ENCODE assay signal across 11 cellular contexts in the genomic region with DNA sequence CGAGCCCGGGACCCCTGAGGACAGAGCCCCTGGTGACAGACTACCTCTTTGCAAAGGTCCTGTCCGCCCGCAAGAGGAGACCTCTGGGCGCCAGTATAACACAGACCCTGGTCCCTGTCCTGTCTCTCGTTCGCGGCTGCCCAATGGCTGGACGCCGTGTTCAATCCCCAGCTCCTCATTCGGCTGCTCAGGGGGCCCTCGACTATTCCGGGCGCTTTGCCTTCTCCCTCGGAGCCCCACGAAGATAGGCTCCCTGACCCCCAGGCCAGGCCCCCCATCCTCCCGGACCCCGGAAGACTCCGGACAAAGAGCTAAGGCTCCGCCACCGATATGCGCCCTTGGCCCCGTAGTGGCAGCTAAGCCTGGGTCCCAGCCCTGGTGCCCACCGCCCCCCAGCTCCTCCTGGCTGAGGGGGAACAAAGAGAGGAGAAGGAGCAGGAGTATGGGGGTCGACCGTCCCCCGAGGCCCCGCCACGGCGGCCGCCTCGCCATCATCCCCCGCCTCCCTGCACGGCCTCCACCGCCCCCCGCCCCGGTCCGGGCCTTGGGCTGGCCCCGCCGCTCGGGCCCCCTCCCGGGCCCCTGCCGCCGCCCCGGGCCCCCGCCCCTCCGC. TPM values are rescaled to one million over a fixed set of nuclear protein-coding genes. Genes with fewer than 3 reads are reported as not detected.
DNase-seq lines count a peak whose midpoint lies in the region; ATAC-seq, FAIRE-seq and TF ChIP-seq lines count a peak whose summit lies in the region.
"Had no signal": no experiment of that assay in that cellular context is flagged by ENCODE, and none has a peak within 500 bp of the region (broad histone marks: within the 10 kb centered on the region; RNA-seq: fewer than 3 reads in every experiment).

No MANE protein-coding gene starts in this region.

- 4% methylated on average over 4 of the region's 47 CpGs for WGBS in A549 (ENCODE audit: missing lambda C conversion rate)
- WGBS in GM12878 (ENCODE audit: insufficient coverage, insufficient replicate concordance, low lambda C conversion rate, missing lambda C conversion rate): 28% methylated on average over 18 of the region's 47 CpGs
- no CpG with 5 or more reads among the region's 47 CpGs for WGBS in mesendoderm (ENCODE audit: extremely low coverage, insufficient coverage, low lambda C conversion rate)

- peaks cover 46% of the 10 kb centered on the region for H3K36me3 Mint-ChIP-seq in GM23338 (ENCODE audit: low read depth)

- peak overlapping the region; percentile 96 for H3K4me2 ChIP-seq in A549
- H3K4me2 ChIP-seq in GM23338: peak overlapping the region; percentile 95
- peak overlapping the region; percentile 38; the same call in 1 of the 2 replicates for H3K4me2 ChIP-seq in GM12878 (ENCODE audit: control insufficient read depth, insufficient read depth)
- H3K4me2 ChIP-seq in mesendoderm (ENCODE audit: low read length): peak overlapping the region; percentile 34

- no peak overlapping the region for H2AK5ac ChIP-seq in mesendoderm (ENCODE audit: low read length)

- TF ChIP-seq EP300 in A549 (IDR thresholded peaks at IDR 0.05) (no peak), GM12878 (IDR thresholded peaks at IDR 0.05; ENCODE audit: borderline replicate concordance in 1 of 2, control insufficient read depth in 1 of 2, low read depth in 2 of 2, low read length in 2 of 2) (no peak)

- TF ChIP-seq CTCF in A549 (IDR thresholded peaks at IDR 0.05) (no peak), GM23338 (conservative IDR thresholded peaks at IDR 0.05; ENCODE audit: low read depth in 2 of 2) (no peak), GM12878 (IDR thresholded peaks at IDR 0.05 in 2 of 3, conservative IDR thresholded peaks at IDR 0.05 in 1 of 3; ENCODE audit: control insufficient read depth in 2 of 3, extremely low read depth in 1 of 3, insufficient read depth in 1 of 3, low read depth in 3 of 3, low read length in 3 of 3) (no peak)

- H4K20me1 ChIP-seq in GM23338 (replicated peaks; ENCODE audit: insufficient read depth): peaks cover 9% of the 10 kb centered on the region
- H4K20me1 ChIP-seq in GM12878 (ENCODE audit: control insufficient read depth, insufficient read depth): no peaks in the 10 kb centered on the region

- H3K56ac ChIP-seq in mesendoderm (ENCODE audit: low read length): peak overlapping the region; percentile 84

- POLR2A ChIA-PET in A549 (lab: Yijun Ruan, JAX): interaction anchor here (1.3 to 2.8 kb wide), 3 partner anchors 27 to 257 kb away, joined by 3 to 9 read pairs (median 5); a partner anchor contains a TSS
- POLR2A ChIA-PET in GM12878 (lab: Charles Lee): interaction anchor here (0.5 to 1.1 kb wide), 2 partner anchors 233 to 432 kb away, joined by 3 to 5 read pairs; a partner anchor contains a TSS

- in situ Hi-C loops in GM12878 (cut with MboI): no loop called here

- BruUV-seq in GM12878 (replicated peaks; lab: Mats Ljungman, UMichigan): no TSS peak

- H3K18ac ChIP-seq in mesendoderm (ENCODE audit: low read length): no peak overlapping the region

- H3K9me3 ChIP-seq in A549 (no peaks in the 10 kb centered on the region), GM12878 (replicated peaks; ENCODE audit: control insufficient read depth, insufficient read depth, low read length) (no peaks in the 10 kb centered on the region; the same call in 1 of the 3 replicates)

- H3K4me3 Mint-ChIP-seq in GM23338: peak overlapping the region; percentile 92

- TF ChIP-seq RAD21 in A549 (conservative IDR thresholded peaks at IDR 0.05 in 1 of 2, IDR thresholded peaks at IDR 0.05 in 1 of 2): no peak
- no peak for TF ChIP-seq RAD21 in GM12878 (IDR thresholded peaks at IDR 0.05; ENCODE audit: insufficient read depth, low read depth, low read length)

- peaks cover 35% of the 10 kb centered on the region for H3F3A ChIP-seq in GM23338 (replicated peaks; ENCODE audit: low read depth)

- intact Hi-C loops in GM12878 (cut with micrococcal nuclease; ENCODE audit: unreplicated experiment): loop anchor here (2.0 kb wide), 1 partner anchor 27 kb away; a partner anchor contains a TSS

- FAIRE-seq in A549 (lab: Jason Lieb, UNC) (no peak), GM12878 (lab: Jason Lieb, UNC) (no peak)

- peaks cover 30% of the 10 kb centered on the region for H3K27me3 Mint-ChIP-seq in GM23338 (ENCODE audit: insufficient read depth, low read depth, poor library complexity)

- DNase-seq in A549 (ENCODE audit: low read depth in 1 of 2, low spot score in 1 of 2) (no peak), GM23338 (ENCODE audit: low spot score) (peak; percentile 47), GM12878 (ENCODE audit: low read depth, low spot score) (no peak), mesendoderm (no peak), NCI-H2081 (lab: John Stamatoyannopoulos, UW) (no peak), middle frontal gyrus (ENCODE audit: extremely low spot score, low spot score) (no peak)

- TF ChIP-seq POLR2A in A549 (IDR thresholded peaks at IDR 0.05; ENCODE audit: low read length): no peak
- no peak for TF ChIP-seq POLR2A in GM12878 (IDR thresholded peaks at IDR 0.05; ENCODE audit: low read depth, low read length)

- CTCF ChIA-PET in A549 (lab: Yijun Ruan, JAX): interaction anchor here (0.8 to 3.4 kb wide), 7 partner anchors 9 to 190 kb away, joined by 3 to 34 read pairs (median 6); a partner anchor contains a TSS
- CTCF ChIA-PET in GM12878 (lab: Yijun Ruan, JAX): interaction anchor here (1.1 to 2.2 kb wide), 3 partner anchors 22 to 77 kb away, joined by 3 to 10 read pairs (median 8); a partner anchor contains a TSS

- H3K79me1 ChIP-seq in mesendoderm (ENCODE audit: low read length): no peaks in the 10 kb centered on the region

- H3K27ac Mint-ChIP-seq in GM23338: no peak overlapping the region

- no peak overlapping the region for H2BK5ac ChIP-seq in mesendoderm (ENCODE audit: low read length)

- H3K27me3 ChIP-seq in GM23338 (ENCODE audit: insufficient read depth) (no peaks in the 10 kb centered on the region), GM12878 (replicated peaks in 1 of 2; ENCODE audit: control insufficient read depth in 2 of 2, insufficient read depth in 2 of 2, low read length in 1 of 2) (peaks cover 0 to 3% of the 10 kb centered on the region in 2 experiments; a peak in 1 of 4 replicates), mesendoderm (ENCODE audit: insufficient read depth, low read length, poor library complexity) (no peaks in the 10 kb centered on the region)

- no peak overlapping the region for H4K5ac ChIP-seq in mesendoderm (ENCODE audit: low read length)

- H3K79me2 ChIP-seq in GM23338 (replicated peaks; ENCODE audit: insufficient read depth) (no peaks in the 10 kb centered on the region), GM12878 (ENCODE audit: control insufficient read depth, insufficient read depth, low read length) (no peaks in the 10 kb centered on the region), mesendoderm (ENCODE audit: control insufficient read depth, insufficient read depth, low read length) (no peaks in the 10 kb centered on the region)

- H3K23ac ChIP-seq in mesendoderm (ENCODE audit: low read length): no peak overlapping the region

- H4K8ac ChIP-seq in mesendoderm (ENCODE audit: low read depth, low read length): no peak overlapping the region

- H3K4ac ChIP-seq in mesendoderm (ENCODE audit: low read depth, low read length): no peak overlapping the region

- H3K36me3 ChIP-seq in GM23338 (ENCODE audit: insufficient read depth) (no peaks in the 10 kb centered on the region), GM12878 (ENCODE audit: control insufficient read depth in 2 of 2, insufficient read depth in 2 of 2, low read length in 1 of 2) (no peaks in the 10 kb centered on the region), mesendoderm (ENCODE audit: control insufficient read depth, insufficient read depth, low read length) (no peaks in the 10 kb centered on the region)

- H3K9me3 Mint-ChIP-seq in GM23338: peaks cover 4% of the 10 kb centered on the region; the same call in 2 of the 3 replicates

- H3K4me3 ChIP-seq in A549 (peak overlapping the region; percentile 59), GM23338 (peak overlapping the region; percentile 73), GM12878 (no peak overlapping the region), mesendoderm (ENCODE audit: low read length) (no peak overlapping the region)

- peaks cover 15% of the 10 kb centered on the region for H3K4me1 Mint-ChIP-seq in GM23338

- H3K27ac ChIP-seq in A549 (peak overlapping the region; percentile 96 to 98), GM23338 (ENCODE audit: low read depth) (no peak overlapping the region), GM12878 (ENCODE audit: control insufficient read depth, insufficient read depth) (no peak overlapping the region), mesendoderm (ENCODE audit: low read depth, low read length) (no peak overlapping the region)

- H2BK120ac ChIP-seq in mesendoderm (ENCODE audit: low read depth, low read length): no peak overlapping the region

- H2AFZ ChIP-seq in GM23338 (no peak overlapping the region), GM12878 (ENCODE audit: control insufficient read depth, low read depth, low read length) (no peak overlapping the region)

- no peaks in the 10 kb centered on the region for H3K9me2 ChIP-seq in GM23338 (ENCODE audit: insufficient read depth)

- ATAC-seq in A549 (0 out of 6 replicates have a peak, but pooled peaks of 1 of the 2 experiments have one; percentile 0), GM23338 (peak; percentile 0; the same call in 1 of the 3 replicates), GM12878 (no peak), GM21576 (IDR thresholded peaks at IDR 0.05; ENCODE audit: unreplicated experiment) (no peak), GM19463 (IDR thresholded peaks at IDR 0.05; ENCODE audit: unreplicated experiment) (no peak)

- RAD21 ChIA-PET in GM12878 (lab: Charles Lee; ENCODE audit: unreplicated experiment): interaction anchor here (1.1 kb wide), 1 partner anchor 27 kb away, joined by 3 read pairs; a partner anchor contains a TSS

- H2BK15ac ChIP-seq in mesendoderm (replicated peaks; ENCODE audit: low read depth): no peak overlapping the region

- H3K9ac ChIP-seq in GM12878 (ENCODE audit: control insufficient read depth, insufficient read depth, low read length): no peak overlapping the region
- no peak overlapping the region for H3K9ac ChIP-seq in mesendoderm (ENCODE audit: low read length)

- peaks cover 13% of the 10 kb centered on the region for H3K4me1 ChIP-seq in A549
- no peaks in the 10 kb centered on the region; the same call in 1 of the 2 replicates for H3K4me1 ChIP-seq in GM23338 (ENCODE audit: insufficient read depth)
- peaks cover 9% of the 10 kb centered on the region for H3K4me1 ChIP-seq in GM12878 (ENCODE audit: control insufficient read depth, insufficient read depth, low read length)
- H3K4me1 ChIP-seq in mesendoderm (ENCODE audit: control insufficient read depth, low read depth, low read length): no peaks in the 10 kb centered on the region

- SMC1A ChIA-PET in GM12878 (lab: Charles Lee; ENCODE audit: uncharacterized antibody, unreplicated experiment): interaction anchor here (1.3 to 1.4 kb wide), 2 partner anchors 22 to 104 kb away, joined by 4 read pairs; no protein-coding TSS in a partner anchor

RNA-seq across cellular contexts. Expression of a gene that starts 0.4 kb away (rescaled TPM):
- polyA plus RNA-seq in A549 (2011; rRNA removed) (2.2 and 3.2 TPM in 2 replicates), A549 (2017; fragmentation: RNase III; extraction: RNeasy Plus Mini Kit Qiagen cat#74134 plus additional on column Dnase treatment) (4.6 to 5.2 TPM (median 4.8 TPM) in 3 replicates), GM23338 (2016; fragmentation: Nextera tagmentation; extraction: Ambion mirVana) (7.5 and 8.3 TPM in 2 replicates), GM12878 (2011; rRNA removed) (0.65 and 1.1 TPM in 2 replicates), GM12878 (2014; fragmentation: Illumina TruSeq; extraction: Trizol) (0.48 and 0.56 TPM in 2 replicates), GM12878 (2014; fragmentation: Nextera tagmentation; extraction: Ambion mirVana) (under 1 TPM; 0.08 to 0.18 TPM), GM12878 (2014; rRNA removed) (1.2 and 1.6 TPM in 2 replicates), GM12878 (2016; fragmentation: Nextera tagmentation; extraction: Ambion mirVana) (under 1 TPM; 0.34 to 0.35 TPM)
- polyA plus RNA-seq in A549 (2012; cell fraction: cytosol; rRNA removed): 2.2 and 3.3 TPM in 2 replicates
- 13.7 and 15.3 TPM in 2 replicates for polyA plus RNA-seq in A549 (2012; cell fraction: nucleus; rRNA removed)
- 7.1 and 7.4 TPM in 2 replicates for polyA minus RNA-seq in A549 (2011; rRNA and poly(A)+ RNA removed)
- 29.2 and 33.3 TPM in 2 replicates for total RNA-seq in GM23338 (2014; rRNA removed; shearing (Covaris generic))
- total RNA-seq in GM12878 (2013; cell fraction: nucleolus; rRNA removed): 5.4 and 7.9 TPM in 2 replicates
- total RNA-seq in GM12878 (2014; rRNA removed) (0.82 and 0.96 TPM in 2 replicates), GM12878 (2014; rRNA removed; fragmentation: Illumina TruSeq; extraction: Trizol) (0.37 and 0.58 TPM in 2 replicates), GM12878 (2021) (1.6 TPM in 2 replicates)
- 0.31 TPM for polyA plus RNA-seq in GM12878 (2011; ENCODE audit: low read depth)
- polyA plus RNA-seq in GM12878 (2011; cell fraction: cytosol; rRNA removed): 1.9 and 2.3 TPM in 2 replicates
- 12.5 and 14.4 TPM in 2 replicates for polyA plus RNA-seq in GM12878 (2011; cell fraction: nucleus; rRNA removed)
- 0.61 and 0.76 TPM in 2 replicates for polyA plus RNA-seq in GM12878 (2012)
- 3.7 and 4.9 TPM in 2 replicates for polyA minus RNA-seq in GM12878 (2011; rRNA and poly(A)+ RNA removed)
- polyA minus RNA-seq in GM12878 (2011; cell fraction: cytosol; rRNA and poly(A)+ RNA removed): 2.1 and 2.3 TPM in 2 replicates
- 5.9 and 8.3 TPM in 2 replicates for polyA minus RNA-seq in GM12878 (2011; cell fraction: nucleus; rRNA and poly(A)+ RNA removed)
- polyA plus RNA-seq in mesendoderm (2013, experiment 1 of 2): 3.4 TPM
- polyA plus RNA-seq in mesendoderm (2013, experiment 2 of 2): 3.5 TPM

RNA-seq across cellular contexts. Expression of a gene that starts 23.5 kb away (rescaled TPM):
- 10.2 and 13.6 TPM in 2 replicates for polyA plus RNA-seq in A549 (2011; rRNA removed)
- polyA plus RNA-seq in A549 (2012; cell fraction: cytosol; rRNA removed): 17.0 and 24.0 TPM in 2 replicates
- polyA plus RNA-seq in A549 (2012; cell fraction: nucleus; rRNA removed): 35.9 and 48.2 TPM in 2 replicates
- polyA plus RNA-seq in A549 (2017; fragmentation: RNase III; extraction: RNeasy Plus Mini Kit Qiagen cat#74134 plus additional on column Dnase treatment): 10.8 to 13.2 TPM (median 10.9 TPM) in 3 replicates
- 24.5 and 28.5 TPM in 2 replicates for polyA minus RNA-seq in A549 (2011; rRNA and poly(A)+ RNA removed)
- total RNA-seq in GM23338 (2014; rRNA removed; shearing (Covaris generic)): 43.1 and 45.1 TPM in 2 replicates
- polyA plus RNA-seq in GM23338 (2016; fragmentation: Nextera tagmentation; extraction: Ambion mirVana): 14.8 and 15.1 TPM in 2 replicates
- total RNA-seq in GM12878 (2013; cell fraction: nucleolus; rRNA removed): 65.5 and 82.3 TPM in 2 replicates
- 16.3 and 20.8 TPM in 2 replicates for total RNA-seq in GM12878 (2014; rRNA removed)
- 7.5 and 7.7 TPM in 2 replicates for total RNA-seq in GM12878 (2014; rRNA removed; fragmentation: Illumina TruSeq; extraction: Trizol)
- 18.9 and 20.1 TPM in 2 replicates for total RNA-seq in GM12878 (2021)
- polyA plus RNA-seq in GM12878 (2011; ENCODE audit: low read depth): 13.0 TPM
- polyA plus RNA-seq in GM12878 (2011; rRNA removed): 16.2 and 31.6 TPM in 2 replicates
- 52.6 and 60.3 TPM in 2 replicates for polyA plus RNA-seq in GM12878 (2011; cell fraction: cytosol; rRNA removed)
- 89.0 and 106 TPM in 2 replicates for polyA plus RNA-seq in GM12878 (2011; cell fraction: nucleus; rRNA removed)
- polyA plus RNA-seq in GM12878 (2012): 25.0 and 32.9 TPM in 2 replicates
- polyA plus RNA-seq in GM12878 (2014; fragmentation: Illumina TruSeq; extraction: Trizol): 5.3 and 11.7 TPM in 2 replicates
- polyA plus RNA-seq in GM12878 (2014; fragmentation: Nextera tagmentation; extraction: Ambion mirVana): 1 to 10 TPM in 1 of 2 experiments, under 1 TPM in 1; 0.93 to 2.9 TPM
- 16.8 and 17.7 TPM in 2 replicates for polyA plus RNA-seq in GM12878 (2014; rRNA removed)
- 10 to 100 TPM; 14.9 to 15.5 TPM for polyA plus RNA-seq in GM12878 (2016; fragmentation: Nextera tagmentation; extraction: Ambion mirVana)
- 55.8 and 74.9 TPM in 2 replicates for polyA minus RNA-seq in GM12878 (2011; rRNA and poly(A)+ RNA removed)
- 18.8 and 26.7 TPM in 2 replicates for polyA minus RNA-seq in GM12878 (2011; cell fraction: cytosol; rRNA and poly(A)+ RNA removed)
- 39.7 and 45.0 TPM in 2 replicates for polyA minus RNA-seq in GM12878 (2011; cell fraction: nucleus; rRNA and poly(A)+ RNA removed)
- polyA plus RNA-seq in mesendoderm (2013, experiment 1 of 2): 18.1 TPM
- polyA plus RNA-seq in mesendoderm (2013, experiment 2 of 2): 18.7 TPM

RNA-seq across cellular contexts. Expression of a gene that starts 27.0 kb away (rescaled TPM):
- polyA plus RNA-seq in A549 (2011; rRNA removed) (12.5 and 12.7 TPM in 2 replicates), A549 (2017; fragmentation: RNase III; extraction: RNeasy Plus Mini Kit Qiagen cat#74134 plus additional on column Dnase treatment) (20.0 to 25.5 TPM (median 23.2 TPM) in 3 replicates), GM23338 (2016; fragmentation: Nextera tagmentation; extraction: Ambion mirVana) (29.4 and 34.3 TPM in 2 replicates), GM12878 (2011; rRNA removed) (10.5 and 16.5 TPM in 2 replicates), GM12878 (2014; fragmentation: Illumina TruSeq; extraction: Trizol) (8.9 and 11.9 TPM in 2 replicates), GM12878 (2014; fragmentation: Nextera tagmentation; extraction: Ambion mirVana) (1 to 10 TPM; 2.1 to 2.9 TPM), GM12878 (2014; rRNA removed) (20.6 and 22.5 TPM in 2 replicates), GM12878 (2016; fragmentation: Nextera tagmentation; extraction: Ambion mirVana) (10 to 100 TPM; 11.2 to 14.7 TPM)
- polyA plus RNA-seq in A549 (2012; cell fraction: cytosol; rRNA removed): 17.4 and 20.3 TPM in 2 replicates
- polyA plus RNA-seq in A549 (2012; cell fraction: nucleus; rRNA removed): 135 and 159 TPM in 2 replicates
- 21.9 and 24.3 TPM in 2 replicates for polyA minus RNA-seq in A549 (2011; rRNA and poly(A)+ RNA removed)
- total RNA-seq in GM23338 (2014; rRNA removed; shearing (Covaris generic)): 79.3 and 96.4 TPM in 2 replicates
- 57.6 and 65.8 TPM in 2 replicates for total RNA-seq in GM12878 (2013; cell fraction: nucleolus; rRNA removed)
- total RNA-seq in GM12878 (2014; rRNA removed) (17.1 and 17.8 TPM in 2 replicates), GM12878 (2014; rRNA removed; fragmentation: Illumina TruSeq; extraction: Trizol) (7.2 and 7.8 TPM in 2 replicates), GM12878 (2021) (18.8 and 24.9 TPM in 2 replicates)
- polyA plus RNA-seq in GM12878 (2011; ENCODE audit: low read depth): 27.7 TPM
- polyA plus RNA-seq in GM12878 (2011; cell fraction: cytosol; rRNA removed): 22.3 and 25.6 TPM in 2 replicates
- 366 and 387 TPM in 2 replicates for polyA plus RNA-seq in GM12878 (2011; cell fraction: nucleus; rRNA removed)
- polyA plus RNA-seq in GM12878 (2012): 18.0 and 22.4 TPM in 2 replicates
- 21.0 and 31.1 TPM in 2 replicates for polyA minus RNA-seq in GM12878 (2011; rRNA and poly(A)+ RNA removed)
- 8.4 and 9.1 TPM in 2 replicates for polyA minus RNA-seq in GM12878 (2011; cell fraction: cytosol; rRNA and poly(A)+ RNA removed)
- polyA minus RNA-seq in GM12878 (2011; cell fraction: nucleus; rRNA and poly(A)+ RNA removed): 69.9 and 92.4 TPM in 2 replicates
- polyA plus RNA-seq in mesendoderm (2013, experiment 1 of 2): 17.6 TPM
- polyA plus RNA-seq in mesendoderm (2013, experiment 2 of 2): 18.6 TPM

RNA-seq across cellular contexts. Expression of a gene that starts 40.7 kb away (rescaled TPM):
- not detected in 2 replicates for polyA plus RNA-seq in A549 (2011; rRNA removed)
- 0.12 and 0.19 TPM in 2 replicates for polyA plus RNA-seq in A549 (2012; cell fraction: cytosol; rRNA removed)
- polyA plus RNA-seq in A549 (2012; cell fraction: nucleus; rRNA removed): 1.0 and 2.2 TPM in 2 replicates
- 0.21 TPM in 1 of 3 replicates, not detected in the others for polyA plus RNA-seq in A549 (2017; fragmentation: RNase III; extraction: RNeasy Plus Mini Kit Qiagen cat#74134 plus additional on column Dnase treatment)
- polyA minus RNA-seq in A549 (2011; rRNA and poly(A)+ RNA removed): not detected in 2 replicates
- not detected in 2 replicates for total RNA-seq in GM23338 (2014; rRNA removed; shearing (Covaris generic))
- not detected in 2 replicates for polyA plus RNA-seq in GM23338 (2016; fragmentation: Nextera tagmentation; extraction: Ambion mirVana)
- not detected in 2 replicates for total RNA-seq in GM12878 (2013; cell fraction: nucleolus; rRNA removed)
- not detected in 2 replicates for total RNA-seq in GM12878 (2014; rRNA removed)
- not detected in 2 replicates for total RNA-seq in GM12878 (2014; rRNA removed; fragmentation: Illumina TruSeq; extraction: Trizol)
- total RNA-seq in GM12878 (2021): not detected in 2 replicates
- polyA plus RNA-seq in GM12878 (2011; ENCODE audit: low read depth): not detected
- polyA plus RNA-seq in GM12878 (2011; rRNA removed): not detected in 2 replicates
- polyA plus RNA-seq in GM12878 (2011; cell fraction: cytosol; rRNA removed): not detected in 2 replicates
- polyA plus RNA-seq in GM12878 (2011; cell fraction: nucleus; rRNA removed): 0.70 and 0.76 TPM in 2 replicates
- polyA plus RNA-seq in GM12878 (2012): not detected in 2 replicates
- not detected in 2 replicates for polyA plus RNA-seq in GM12878 (2014; fragmentation: Illumina TruSeq; extraction: Trizol)
- polyA plus RNA-seq in GM12878 (2014; fragmentation: Nextera tagmentation; extraction: Ambion mirVana): not detected
- polyA plus RNA-seq in GM12878 (2014; rRNA removed): not detected in 2 replicates
- polyA plus RNA-seq in GM12878 (2016; fragmentation: Nextera tagmentation; extraction: Ambion mirVana): not detected
- polyA minus RNA-seq in GM12878 (2011; rRNA and poly(A)+ RNA removed): not detected in 2 replicates
- not detected in 2 replicates for polyA minus RNA-seq in GM12878 (2011; cell fraction: cytosol; rRNA and poly(A)+ RNA removed)
- polyA minus RNA-seq in GM12878 (2011; cell fraction: nucleus; rRNA and poly(A)+ RNA removed): not detected in 2 replicates
- 0.08 TPM for polyA plus RNA-seq in mesendoderm (2013, experiment 1 of 2)
- 0.21 TPM for polyA plus RNA-seq in mesendoderm (2013, experiment 2 of 2)
- total RNA-seq: LHCN-M2, urinary bladder had no signal
- polyA plus RNA-seq: adipose tissue, urinary bladder had no signal

RNA-seq across cellular contexts. Expression of a gene that starts 52.8 kb away (rescaled TPM):
- polyA plus RNA-seq in A549 (2011; rRNA removed) (279 and 338 TPM in 2 replicates), A549 (2017; fragmentation: RNase III; extraction: RNeasy Plus Mini Kit Qiagen cat#74134 plus additional on column Dnase treatment) (233 to 256 TPM (median 254 TPM) in 3 replicates), GM23338 (2016; fragmentation: Nextera tagmentation; extraction: Ambion mirVana) (232 and 256 TPM in 2 replicates), GM12878 (2011; rRNA removed) (274 and 426 TPM in 2 replicates), GM12878 (2014; fragmentation: Illumina TruSeq; extraction: Trizol) (161 and 223 TPM in 2 replicates), GM12878 (2014; fragmentation: Nextera tagmentation; extraction: Ambion mirVana) (100 to 1,000 TPM; 116 to 188 TPM), GM12878 (2014; rRNA removed) (197 and 221 TPM in 2 replicates), GM12878 (2016; fragmentation: Nextera tagmentation; extraction: Ambion mirVana) (100 to 1,000 TPM; 374 to 394 TPM)
- 390 and 409 TPM in 2 replicates for polyA plus RNA-seq in A549 (2012; cell fraction: cytosol; rRNA removed)
- polyA plus RNA-seq in A549 (2012; cell fraction: nucleus; rRNA removed): 488 and 556 TPM in 2 replicates
- 677 and 753 TPM in 2 replicates for polyA minus RNA-seq in A549 (2011; rRNA and poly(A)+ RNA removed)
- total RNA-seq in GM23338 (2014; rRNA removed; shearing (Covaris generic)): 439 and 460 TPM in 2 replicates
- 116 and 131 TPM in 2 replicates for total RNA-seq in GM12878 (2013; cell fraction: nucleolus; rRNA removed)
- total RNA-seq in GM12878 (2014; rRNA removed) (220 and 233 TPM in 2 replicates), GM12878 (2014; rRNA removed; fragmentation: Illumina TruSeq; extraction: Trizol) (210 and 214 TPM in 2 replicates), GM12878 (2021) (254 and 259 TPM in 2 replicates)
- 161 TPM for polyA plus RNA-seq in GM12878 (2011; ENCODE audit: low read depth)
- polyA plus RNA-seq in GM12878 (2011; cell fraction: cytosol; rRNA removed): 735 and 759 TPM in 2 replicates
- 689 and 765 TPM in 2 replicates for polyA plus RNA-seq in GM12878 (2011; cell fraction: nucleus; rRNA removed)
- 161 and 177 TPM in 2 replicates for polyA plus RNA-seq in GM12878 (2012)
- polyA minus RNA-seq in GM12878 (2011; rRNA and poly(A)+ RNA removed): 768 and 828 TPM in 2 replicates
- 156 and 188 TPM in 2 replicates for polyA minus RNA-seq in GM12878 (2011; cell fraction: cytosol; rRNA and poly(A)+ RNA removed)
- polyA minus RNA-seq in GM12878 (2011; cell fraction: nucleus; rRNA and poly(A)+ RNA removed): 135 and 197 TPM in 2 replicates
- polyA plus RNA-seq in mesendoderm (2013, experiment 1 of 2): 146 TPM
- 152 TPM for polyA plus RNA-seq in mesendoderm (2013, experiment 2 of 2)

Comparison
In these comparisons a context has a peak if more than half of its experiments do, and no peak if none do; other contexts are left out.
1. H3K27ac ChIP-seq: peak in A549 (2 of 2); none in GM23338 (single experiment), GM12878 (single experiment) and mesendoderm (single experiment).
2. H3K4me2 ChIP-seq: peak in every context shown above with its lines; median percentile 96 in A549; 95 in GM23338; 38 in GM12878; 34 in mesendoderm.
3. H3K4me3 ChIP-seq: peak in A549 (single experiment) and GM23338 (single experiment); none in GM12878 (single experiment) and mesendoderm (single experiment).